Comparison of ENCODE assay signal across 8 cellular contexts in genomic region chr14:31205681-31206535, GRCh38. TPM values are rescaled to one million over a fixed set of nuclear protein-coding genes. Genes with fewer than 3 reads are reported as not detected.
DNase-seq lines count a peak whose midpoint lies in the region; ATAC-seq and TF ChIP-seq lines count a peak whose summit lies in the region.

No MANE protein-coding gene starts in this region.

- TF ChIP-seq CTCF in AG09319 (IDR thresholded peaks at IDR 0.05; ENCODE audit: low read depth, low read length) (no peak), RWPE2 (IDR thresholded peaks at IDR 0.05; ENCODE audit: poor library complexity, severe bottlenecking) (no peak), GM10248 (IDR thresholded peaks at IDR 0.05; ENCODE audit: control extremely low read depth, extremely low read depth, low read depth, missing control alignments) (no peak)

- H3K4me1 Mint-ChIP-seq in naive thymus-derived CD8-positive, alpha-beta T cell: peaks cover 21 to 65% (median 57%) of the 10 kb centered on the region in 4 donors

- CTCF ChIA-PET in GM10248 (lab: Yijun Ruan, JAX): interaction anchor here (0.9 to 4.7 kb wide), 3 partner anchors 8 to 169 kb away, joined by 3 to 35 read pairs (median 18); no protein-coding TSS in a partner anchor

- peaks cover 0 to 39% (median 20%) of the 10 kb centered on the region in 3 donors for H3K36me3 Mint-ChIP-seq in naive thymus-derived CD8-positive, alpha-beta T cell

- H3K27ac ChIP-seq in GM23248 (peak overlapping the region; percentile 97), RWPE2 (ENCODE audit: poor library complexity, severe bottlenecking) (peak overlapping the region; percentile 82)

- POLR2A ChIA-PET in naive thymus-derived CD8-positive, alpha-beta T cell (lab: Charles Lee): interaction anchor here (0.6 to 4.2 kb wide), 7 partner anchors 10 to 251 kb away, joined by 3 to 59 read pairs (median 5); partner anchors contain the start of genes AP4S1, DTD2, HEATR5A and STRN3
- POLR2A ChIA-PET in GM10248 (lab: Yijun Ruan, JAX): interaction anchor here (0.7 kb wide), 1 partner anchor 139 kb away, joined by 3 read pairs; no protein-coding TSS in a partner anchor

- H2AFZ ChIP-seq in GM23248: no peak overlapping the region

- peaks cover 18% of the 10 kb centered on the region for H3K4me1 ChIP-seq in GM23248 (ENCODE audit: insufficient read depth)
- peaks cover 14% of the 10 kb centered on the region for H3K4me1 ChIP-seq in RWPE2 (ENCODE audit: insufficient read depth, poor library complexity, severe bottlenecking)
- peaks cover 7% of the 10 kb centered on the region for H3K4me1 ChIP-seq in endocrine pancreas (ENCODE audit: control insufficient read depth, insufficient read depth, low read length)

- H3K9me2 ChIP-seq in GM23248 (ENCODE audit: insufficient read depth): no peaks in the 10 kb centered on the region

- no peaks in the 10 kb centered on the region for H4K20me1 ChIP-seq in GM23248 (ENCODE audit: insufficient read depth)

- peaks cover 24% of the 10 kb centered on the region for H3F3A ChIP-seq in GM23248 (ENCODE audit: insufficient read depth)

- H3K4me3 ChIP-seq in GM23248 (peak overlapping the region; percentile 81), RWPE2 (ENCODE audit: severe bottlenecking) (peak overlapping the region; percentile 90), endocrine pancreas (ENCODE audit: control insufficient read depth, insufficient read depth, low read length) (peak overlapping the region; percentile 93)

- no peak for ATAC-seq in RWPE2 (ENCODE audit: low read depth)
- ATAC-seq in naive thymus-derived CD8-positive, alpha-beta T cell: no peak
- ATAC-seq in GM21447 (IDR thresholded peaks at IDR 0.05; ENCODE audit: unreplicated experiment): no peak

- peak overlapping the region; percentile 97 for H3K9ac ChIP-seq in GM23248
- H3K9ac ChIP-seq in endocrine pancreas (ENCODE audit: control insufficient read depth, insufficient read depth, low read length): peak overlapping the region; percentile 8

- 8% methylated on average over 9 of the region's 9 CpGs for WGBS in GM23248 (ENCODE audit: low coverage in 1 of 2, low lambda C conversion rate in 2 of 2, missing lambda C conversion rate in 2 of 2), 2 experiments

- H3K27ac Mint-ChIP-seq in naive thymus-derived CD8-positive, alpha-beta T cell: peak overlapping the region; percentile 39 to 94 (median 86)

- peaks cover 10% of the 10 kb centered on the region; the same call in 1 of the 2 replicates for H3K36me3 ChIP-seq in GM23248 (ENCODE audit: low read depth)
- H3K36me3 ChIP-seq in RWPE2 (ENCODE audit: low read depth): peaks cover 44% of the 10 kb centered on the region
- H3K36me3 ChIP-seq in endocrine pancreas (ENCODE audit: control insufficient read depth, insufficient read depth, low read length): no peaks in the 10 kb centered on the region

- no peaks in the 10 kb centered on the region for H3K9me3 Mint-ChIP-seq in naive thymus-derived CD8-positive, alpha-beta T cell

- in situ Hi-C loops in GM23248 (cut with MboI): no loop called here

- peak overlapping the region; percentile 71 to 95 (median 87) for H3K4me3 Mint-ChIP-seq in naive thymus-derived CD8-positive, alpha-beta T cell

- H3K27me3 Mint-ChIP-seq in naive thymus-derived CD8-positive, alpha-beta T cell: no peaks in the 10 kb centered on the region

- H3K79me2 ChIP-seq in GM23248 (ENCODE audit: insufficient read depth): peaks cover 63% of the 10 kb centered on the region

- DNase-seq in AG09319 (ENCODE audit: extremely low read depth, low read depth) (peak; percentile 49), GM23248 (peak; percentile 88), RWPE2 (ENCODE audit: low spot score) (no peak), GM10248 (ENCODE audit: extremely low spot score) (no peak)
- peak in 2 of 10 donors; percentile 14 to 23 for DNase-seq in naive thymus-derived CD8-positive, alpha-beta T cell
- no peak for DNase-seq in stimulated activated CD4-positive, alpha-beta T cell treated with anti-CD3 and anti-CD28 coated beads, Interleukin-15, amount 100 ng/mL, for 24 hours

- H3K27me3 ChIP-seq in GM23248 (replicated peaks; ENCODE audit: insufficient read depth) (no peaks in the 10 kb centered on the region), RWPE2 (ENCODE audit: insufficient read depth, poor library complexity, severe bottlenecking) (no peaks in the 10 kb centered on the region), endocrine pancreas (ENCODE audit: control insufficient read depth, insufficient read depth, low read length) (no peaks in the 10 kb centered on the region)

- peak overlapping the region; percentile 90 for H3K4me2 ChIP-seq in GM23248 (ENCODE audit: unreplicated experiment)

- H3K9me3 ChIP-seq in GM23248 (ENCODE audit: low read depth): no peaks in the 10 kb centered on the region
- no peaks in the 10 kb centered on the region for H3K9me3 ChIP-seq in RWPE2 (ENCODE audit: severe bottlenecking)
- no peaks in the 10 kb centered on the region for H3K9me3 ChIP-seq in endocrine pancreas (ENCODE audit: control insufficient read depth, low read length)

RNA-seq across cellular contexts. Expression of gene HECTD1, which starts 1.7 kb away (rescaled TPM):
- total RNA-seq in GM23248 (2014; rRNA removed; shearing (Covaris generic)): 110 and 145 TPM in 2 replicates
- 39.0 and 44.5 TPM in 2 replicates for polyA plus RNA-seq in GM23248 (2016; fragmentation: Nextera tagmentation; extraction: Ambion mirVana)
- total RNA-seq in naive thymus-derived CD8-positive, alpha-beta T cell: 100 to 1,000 TPM; 160 to 166 TPM
- polyA plus RNA-seq in naive thymus-derived CD8-positive, alpha-beta T cell: 10 to 100 TPM; 20.1 to 30.8 (median 25.9) TPM

Comparison
In these comparisons a context has a peak if more than half of its experiments do, and no peak if none do; other contexts are left out.
1. DNase-seq: peak in AG09319 (single experiment) and GM23248 (single experiment); none in RWPE2 (single experiment), GM10248 (single experiment) and stimulated activated CD4-positive, alpha-beta T cell treated with anti-CD3 and anti-CD28 coated beads, Interleukin-15, amount 100 ng/mL, for 24 hours (single experiment).
2. Peak in every context shown above with its lines, with median percentiles within 50 percentile points of each other: H3K4me3 ChIP-seq.